Comparison of ENCODE assay signal across 17 cellular contexts in the genomic region with DNA sequence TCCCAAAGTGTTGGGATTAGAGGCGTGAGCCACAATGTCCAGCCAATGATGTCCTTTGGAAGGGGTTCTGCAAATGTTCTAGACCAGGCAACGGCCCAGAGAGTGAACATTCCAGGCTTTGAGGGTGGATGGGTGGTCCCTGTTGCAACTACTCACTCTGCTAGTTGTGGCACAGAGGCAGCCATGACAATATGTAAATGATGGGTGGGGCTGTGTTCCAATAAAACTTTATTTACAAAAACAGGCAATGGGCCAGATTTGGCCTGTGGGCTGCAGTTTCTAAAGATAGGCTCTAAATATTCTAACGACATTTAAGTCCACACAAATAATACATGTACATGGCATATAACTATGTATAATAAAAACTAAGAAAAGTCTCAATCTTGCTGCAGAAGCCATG.
"Had no signal": no experiment of that assay in that cellular context is flagged by ENCODE, and none has a peak within 500 bp of the region (broad histone marks: within the 10 kb centered on the region; RNA-seq: fewer than 3 reads in every experiment).

No MANE protein-coding gene starts in this region.

- H3K27me3 ChIP-seq: SJCRH30 had no signal

- H3K4me1 Mint-ChIP-seq: IgD-negative memory B cell had no signal

- H3K9me3 ChIP-seq: SJCRH30 had no signal

- DNase-seq: KBM-7; MV-4-11; NCI-H1048; NCI-H1694; NCI-H2171 treated with DMSO at 0.1 percent for 48 hours; NCI-H446 treated with DMSO at 0.1 percent for 48 hours; NCI-H510A treated with DMSO at 0.1 percent for 48 hours; NCI-H526; NCI-H82; NK-92 treated with Interleukin-12 subunit alpha and Interleukin-12 subunit beta, amount 100 ng/mL, for 24 hours; PC-3; SHP77 treated with DMSO at 0.1 percent for 48 hours; SJCRH30 had no signal

- H3K36me3 Mint-ChIP-seq: IgD-negative memory B cell had no signal

- H3K27ac ChIP-seq: RWPE1, SJCRH30 had no signal

- H3K36me3 ChIP-seq: SJCRH30 had no signal

- H3K4me3 Mint-ChIP-seq: IgD-negative memory B cell had no signal

- ATAC-seq: Panc1, PC-3, SK-N-SH treated with all-trans-retinoic acid at 6 μM for 48 hours had no signal

- H3K4me3 ChIP-seq: SJCRH30 had no signal

- H3K27ac Mint-ChIP-seq: IgD-negative memory B cell had no signal
